In the genomic region with DNA sequence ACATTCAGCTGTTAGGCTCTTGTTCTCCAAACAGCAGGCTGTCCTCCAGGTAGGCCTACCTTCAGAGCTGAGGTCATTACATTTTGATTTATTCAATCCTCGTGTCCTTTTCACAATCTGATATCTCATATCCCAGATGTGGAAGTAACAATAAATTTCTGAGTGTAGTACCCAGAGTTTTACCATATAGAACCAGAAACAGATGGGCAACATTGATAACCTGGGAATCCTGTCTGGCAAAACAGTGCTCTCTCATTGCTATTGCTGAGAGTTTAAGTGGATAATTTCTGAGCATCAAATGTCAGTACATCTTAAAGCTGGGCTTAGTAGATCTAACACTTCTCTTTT, we compare ENCODE assay signal across 23 cellular contexts.
DNase-seq lines count a peak whose midpoint lies in the region; ATAC-seq, FAIRE-seq and TF ChIP-seq lines count a peak whose summit lies in the region.
"Had no signal": no experiment of that assay in that cellular context is flagged by ENCODE, and none has a peak within 500 bp of the region (broad histone marks: within the 10 kb centered on the region; RNA-seq: fewer than 3 reads in every experiment).

No MANE protein-coding gene starts in this region.

- no peaks in the 10 kb centered on the region for H3K36me3 ChIP-seq in SK-N-SH (replicated peaks in 1 of 2; ENCODE audit: control insufficient read depth in 1 of 2, insufficient read depth in 2 of 2, low read length in 1 of 2)
- no peaks in the 10 kb centered on the region for H3K36me3 ChIP-seq in H1 (ENCODE audit: control insufficient read depth in 2 of 4, insufficient read depth in 4 of 4, low read length in 3 of 4)
- H3K36me3 ChIP-seq in SJCRH30, result no peaks in the 10 kb centered on the region
- H3K36me3 ChIP-seq: BLaER1 had no signal

- H3K9me3 ChIP-seq in SK-N-SH (no peaks in the 10 kb centered on the region), H1 (ENCODE audit: insufficient read depth in 2 of 2, low read depth in 1 of 2, low read length in 1 of 2) (no peaks in the 10 kb centered on the region), SJCRH30 (replicated peaks) (no peaks in the 10 kb centered on the region)
- H3K9me3 ChIP-seq: BLaER1 had no signal

- no peak for TF ChIP-seq POLR2A in H1 (IDR thresholded peaks at IDR 0.05; ENCODE audit: control extremely low read depth in 1 of 2, low read depth in 2 of 2, low read length in 2 of 2)

- no peak for TF ChIP-seq CTCF in SK-N-SH (IDR thresholded peaks at IDR 0.05)
- TF ChIP-seq CTCF in H1 (IDR thresholded peaks at IDR 0.05; ENCODE audit: control extremely low read depth in 1 of 3, insufficient read depth in 1 of 3, low read depth in 1 of 3, low read length in 3 of 3), result no peak

- H3K9ac ChIP-seq in SK-N-SH (no peak overlapping the region), H1 (replicated peaks in 1 of 4; ENCODE audit: extremely low read depth in 1 of 4, low read depth in 3 of 4, low read length in 3 of 4) (no peak overlapping the region)
- H3K9ac ChIP-seq: BLaER1 had no signal

- ATAC-seq in Right ventricle myocardium inferior, result no peak
- ATAC-seq: CD8-positive, alpha-beta T cell; GM12878; HCT116 had no signal

- DNase-seq in NCI-H2171 treated with DMSO at 0.1 percent for 48 hours (lab: John Stamatoyannopoulos, UW) (peak; percentile 51), NCI-H2171 (lab: John Stamatoyannopoulos, UW) (no peak), NCI-H524 (lab: John Stamatoyannopoulos, UW) (peak; percentile 14 to 63), SK-N-SH (peak; percentile 35), H1 (ENCODE audit: low read depth in 1 of 2, low spot score in 2 of 2) (no peak), SJCRH30 (no peak), Right ventricle myocardium inferior (ENCODE audit: missing footprints) (no peak), NCI-H510A (lab: John Stamatoyannopoulos, UW) (no peak)
- DNase-seq: CD4-positive, CD25-positive, alpha-beta regulatory T cell; CD8-positive, alpha-beta T cell; DMS 273 treated with DMSO at 0.1 percent for 48 hours; DMS79; EL; GDM1; GOT3; H9 had no signal

- H2BK20ac ChIP-seq in H1 (ENCODE audit: low read length), result no peak overlapping the region

- H3K14ac ChIP-seq in H1 (ENCODE audit: insufficient read length), result no peak overlapping the region

- no peaks in the 10 kb centered on the region for H3K79me2 ChIP-seq in SK-N-SH (ENCODE audit: insufficient read depth)
- no peaks in the 10 kb centered on the region for H3K79me2 ChIP-seq in H1 (ENCODE audit: control insufficient read depth in 1 of 2, insufficient read depth in 2 of 2, low read length in 2 of 2)

- no peak overlapping the region for H3K18ac ChIP-seq in H1 (ENCODE audit: extremely low read depth, low read length)

- no peaks in the 10 kb centered on the region for H3K9me2 ChIP-seq in SK-N-SH

- no peak overlapping the region for H4K5ac ChIP-seq in H1 (ENCODE audit: insufficient read length, low read depth, low read length)

- no peak for FAIRE-seq in H1 (lab: Jason Lieb, UNC)
- FAIRE-seq: A204.1, D721Med, GM12878 had no signal

- TF ChIP-seq EP300 in SK-N-SH (IDR thresholded peaks at IDR 0.05; ENCODE audit: borderline replicate concordance in 1 of 2, low read depth in 1 of 2, low read length in 1 of 2) (peak in 1 of 2 experiments; percentile 65; a peak in 1 of 4 replicates), H1 (IDR thresholded peaks at IDR 0.05; ENCODE audit: borderline replicate concordance in 1 of 2, low read depth in 2 of 2, low read length in 2 of 2) (no peak)

- no peak overlapping the region for H2AFZ ChIP-seq in SK-N-SH (ENCODE audit: low read depth)
- peak overlapping the region; percentile 1; the same call in 1 of the 2 replicates for H2AFZ ChIP-seq in H1 (ENCODE audit: low read length)

- H3K27me3 ChIP-seq in SK-N-SH (ENCODE audit: insufficient read depth) (no peaks in the 10 kb centered on the region), H1 (replicated peaks in 1 of 4; ENCODE audit: control insufficient read depth in 3 of 4, extremely low read depth in 1 of 4, insufficient read depth in 3 of 4, low read length in 3 of 4) (no peaks in the 10 kb centered on the region), SJCRH30 (no peaks in the 10 kb centered on the region)
- H3K27me3 ChIP-seq: BLaER1 had no signal

- TF ChIP-seq RAD21 in SK-N-SH (IDR thresholded peaks at IDR 0.05; ENCODE audit: low read length) (peak; percentile 22; the same call in 1 of the 2 replicates), H1 (IDR thresholded peaks at IDR 0.05 in 1 of 2, conservative IDR thresholded peaks at IDR 0.05 in 1 of 2; ENCODE audit: low read depth in 2 of 2, low read length in 2 of 2) (no peak)

- H2BK12ac ChIP-seq in H1 (ENCODE audit: low read depth, low read length), result no peak overlapping the region

- WGBS in SK-N-SH (ENCODE audit: low lambda C conversion rate), result 0% methylated on average over 1 of the region's 1 CpG
- WGBS in H1 (ENCODE audit: extremely low coverage in 1 of 2, insufficient coverage in 1 of 2, insufficient read length in 1 of 2, insufficient replicate concordance in 2 of 2, low coverage in 1 of 2, low lambda C conversion rate in 2 of 2, missing lambda C conversion rate in 1 of 2), 2 experiments, result 93% methylated on average over 1 of the region's 1 CpG; no CpG with 5 or more reads in 1 of the 2 experiments

- POLR2A ChIA-PET in SK-N-SH (lab: Yijun Ruan, JAX) (interaction anchor here (0.7 to 1.9 kb wide), 4 partner anchors 15 to 338 kb away, joined by 3 to 5 read pairs (median 3); no protein-coding TSS in a partner anchor), H1 (lab: Charles Lee; ENCODE audit: partially characterized antibody) (no interaction called here)

- CTCF ChIA-PET in SK-N-SH (lab: Yijun Ruan, JAX) (interaction anchor here (0.7 to 1.4 kb wide), 6 partner anchors 23 to 487 kb away, joined by 3 to 5 read pairs (median 3); no protein-coding TSS in a partner anchor), H1 (lab: Charles Lee; ENCODE audit: partially characterized antibody) (no interaction called here)

- no peak overlapping the region for H4K8ac ChIP-seq in H1 (ENCODE audit: extremely low read depth, insufficient read depth, low read length)

- H2BK120ac ChIP-seq in H1 (replicated peaks; ENCODE audit: low read depth, low read length), result no peak overlapping the region

- no peak overlapping the region for H3K23ac ChIP-seq in H1 (ENCODE audit: insufficient read length)

- intact Hi-C loops in Right ventricle myocardium inferior (cut with DNase I), result no loop called here

- H3K4ac ChIP-seq in H1 (replicated peaks; ENCODE audit: insufficient read length, low read depth, low read length), result no peak overlapping the region

- no peaks in the 10 kb centered on the region for H3F3A ChIP-seq in SK-N-SH (replicated peaks; ENCODE audit: insufficient read depth)

- peaks cover 0 to 7% of the 10 kb centered on the region in 2 experiments; a peak in 2 of 4 replicates for H3K4me1 ChIP-seq in SK-N-SH (ENCODE audit: control insufficient read depth in 1 of 2, insufficient read depth in 2 of 2, low read depth in 1 of 2, low read length in 1 of 2)
- no peaks in the 10 kb centered on the region for H3K4me1 ChIP-seq in H1 (replicated peaks in 1 of 4; ENCODE audit: control insufficient read depth in 3 of 4, insufficient read depth in 4 of 4, low read length in 3 of 4)
- H3K4me1 ChIP-seq in SJCRH30, result no peaks in the 10 kb centered on the region
- H3K4me1 ChIP-seq: BLaER1 had no signal

- no peak overlapping the region for H3K56ac ChIP-seq in H1 (replicated peaks; ENCODE audit: insufficient read length, low read depth, low read length)

- H2BK15ac ChIP-seq in H1 (ENCODE audit: low read length), result no peak overlapping the region

- H3K27ac ChIP-seq in SK-N-SH (ENCODE audit: low read depth in 2 of 2, low read length in 1 of 2), result peak overlapping the region in 1 of 2 experiments; percentile 94; a peak in 2 of 4 replicates
- no peak overlapping the region for H3K27ac ChIP-seq in H1 (ENCODE audit: low read depth, low read length)
- no peak overlapping the region for H3K27ac ChIP-seq in SJCRH30
- H3K27ac ChIP-seq: 22Rv1, BLaER1, C4-2B had no signal

- H2AK5ac ChIP-seq in H1 (ENCODE audit: low read depth, low read length), result no peak overlapping the region

- H3K4me3 ChIP-seq in SK-N-SH (ENCODE audit: low read depth in 2 of 2, low read length in 1 of 2), result no peak overlapping the region
- no peak overlapping the region for H3K4me3 ChIP-seq in H1 (ENCODE audit: extremely low read depth in 1 of 4, insufficient read depth in 2 of 4, low read depth in 3 of 4, low read length in 4 of 4)
- H3K4me3 ChIP-seq in SJCRH30, result no peak overlapping the region
- H3K4me3 ChIP-seq: BLaER1, GM12878 had no signal

- H3K23me2 ChIP-seq in H1 (ENCODE audit: low read depth, low read length), result no peaks in the 10 kb centered on the region

- H2BK5ac ChIP-seq in H1 (ENCODE audit: low read depth, low read length), result no peak overlapping the region

- H4K20me1 ChIP-seq in SK-N-SH (ENCODE audit: insufficient read depth) (no peaks in the 10 kb centered on the region), H1 (replicated peaks in 1 of 2; ENCODE audit: control insufficient read depth in 1 of 2, insufficient read depth in 2 of 2, low read length in 2 of 2) (no peaks in the 10 kb centered on the region)
- H4K20me1 ChIP-seq: BLaER1 had no signal

- no peaks in the 10 kb centered on the region for H3K79me1 ChIP-seq in H1 (ENCODE audit: low read depth, low read length)

- H4K91ac ChIP-seq in H1 (replicated peaks; ENCODE audit: insufficient read length, low read length), result no peak overlapping the region

- no peak overlapping the region for H3K4me2 ChIP-seq in SK-N-SH
- H3K4me2 ChIP-seq in H1 (ENCODE audit: insufficient read depth in 1 of 2, low read depth in 2 of 2, low read length in 2 of 2), result no peak overlapping the region
- H3K4me2 ChIP-seq: BLaER1 had no signal

TF ChIP-seq in SK-N-SH, 30 proteins besides CTCF, POLR2A, EP300 and RAD21:
- TF ChIP-seq FOXJ3 (CRISPR knock-in tag; IDR thresholded peaks at IDR 0.05) (no peak), CHD2 (IDR thresholded peaks at IDR 0.05; ENCODE audit: low read length, partially characterized antibody) (peak; percentile 1), FOXM1 (IDR thresholded peaks at IDR 0.05; ENCODE audit: low read depth) (no peak), RCOR1 (IDR thresholded peaks at IDR 0.05; ENCODE audit: low read length) (0 out of 2 replicates have a peak, but pooled peaks have one; percentile 4), GATA2 (CRISPR knock-in tag; IDR thresholded peaks at IDR 0.05) (peak; percentile 85; the same call in 1 of the 2 replicates), TCF12 (IDR thresholded peaks at IDR 0.05) (peak; percentile 34; the same call in 1 of the 2 replicates)
TF ChIP-seq in SK-N-SH: peak in this region for 4.

TF ChIP-seq in H1, 55 proteins besides CTCF, POLR2A, EP300 and RAD21 (continues in another document):
- TF ChIP-seq FOSL1 (IDR thresholded peaks at IDR 0.05; ENCODE audit: insufficient read depth, low read depth, low read length) (no peak), BRCA1 (IDR thresholded peaks at IDR 0.05; ENCODE audit: low read depth, low read length) (no peak), MAFK (IDR thresholded peaks at IDR 0.05; ENCODE audit: low read depth, low read length) (no peak), SIRT6 (IDR thresholded peaks at IDR 0.05; ENCODE audit: low read length) (no peak), NRF1 (IDR thresholded peaks at IDR 0.05; ENCODE audit: low read depth, low read length) (no peak), KDM4A (IDR thresholded peaks at IDR 0.05; ENCODE audit: low read depth, low read length, severe bottlenecking) (no peak), POLR2AphosphoS5 (IDR thresholded peaks at IDR 0.05; ENCODE audit: low read depth, low read length) (no peak), RBBP5 (IDR thresholded peaks at IDR 0.05; ENCODE audit: borderline replicate concordance, low read depth, low read length) (no peak)

Comparison
In these comparisons a context has a peak if more than half of its experiments do, and no peak if none do; other contexts are left out.
1. DNase-seq: peak in NCI-H2171 treated with DMSO at 0.1 percent for 48 hours (single experiment), NCI-H524 (2 of 2) and SK-N-SH (single experiment); none in NCI-H2171 (single experiment), H1 (0 of 2), SJCRH30 (0 of 2), Right ventricle myocardium inferior (single experiment) and NCI-H510A (single experiment).